ENCODE assay signal across 17 cellular contexts in the genomic region with DNA sequence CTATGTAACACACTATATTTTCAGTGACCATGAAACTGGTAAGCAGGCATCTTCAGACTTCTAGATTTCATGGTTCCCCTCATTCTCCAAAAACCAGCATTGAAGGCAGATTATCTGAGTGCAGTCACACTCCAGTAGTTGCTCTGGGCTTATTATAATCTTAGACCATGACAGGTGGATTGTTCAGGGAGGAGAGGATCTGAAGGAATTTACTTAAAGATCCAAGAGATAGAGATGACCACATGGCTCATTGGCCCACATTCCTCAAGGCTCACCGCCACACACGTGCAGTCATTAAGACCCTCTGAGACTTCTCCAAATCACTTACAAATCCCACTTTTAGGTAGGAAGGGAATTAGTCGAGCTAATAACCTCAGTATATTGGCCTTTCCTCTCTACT. TPM values are rescaled to one million over a fixed set of nuclear protein-coding genes. Genes with fewer than 3 reads are reported as not detected.
DNase-seq lines count a peak whose midpoint lies in the region; ATAC-seq and TF ChIP-seq lines count a peak whose summit lies in the region.
"Had no signal": no experiment of that assay in that cellular context is flagged by ENCODE, and none has a peak within 500 bp of the region (broad histone marks: within the 10 kb centered on the region; RNA-seq: fewer than 3 reads in every experiment).

No MANE protein-coding gene starts in this region.

- H3K27me3 Mint-ChIP-seq in nephron (ENCODE audit: low read depth), result no peaks in the 10 kb centered on the region
- H3K27me3 Mint-ChIP-seq in activated naive CD4-positive, alpha-beta T cell treated with anti-CD3 and anti-CD28 coated beads for 36 hours (ENCODE audit: low read depth), result no peaks in the 10 kb centered on the region

- ATAC-seq in GM19351 (IDR thresholded peaks at IDR 0.05; ENCODE audit: unreplicated experiment) (no peak), HG03280 (IDR thresholded peaks at IDR 0.05; ENCODE audit: unreplicated experiment) (no peak)
- ATAC-seq: CD8-positive, alpha-beta T cell had no signal

- DNase-seq in NCI-H82 (lab: John Stamatoyannopoulos, UW) (peak; percentile 39), islet precursor cell (peak; percentile 59), NCI-H69 (lab: John Stamatoyannopoulos, UW) (no peak)
- no peak for DNase-seq in activated naive CD4-positive, alpha-beta T cell treated with anti-CD3 and anti-CD28 coated beads for 36 hours
- DNase-seq: CD8-positive, alpha-beta T cell; DMS153; DMS79 treated with DMSO at 0.1 percent for 48 hours; EL; GOT3; H9; IMR-90 had no signal

- intact Hi-C loops in activated naive CD4-positive, alpha-beta T cell treated with anti-CD3 and anti-CD28 coated beads for 36 hours (cut with micrococcal nuclease), result no loop called here

- CTCF ChIA-PET in activated naive CD4-positive, alpha-beta T cell treated with anti-CD3 and anti-CD28 coated beads for 36 hours (lab: Charles Lee), result no interaction called here

- H3K27ac Mint-ChIP-seq in nephron, result peak overlapping the region; percentile 62 to 90 (median 80)
- no peak overlapping the region for H3K27ac Mint-ChIP-seq in activated naive CD4-positive, alpha-beta T cell treated with anti-CD3 and anti-CD28 coated beads for 36 hours
- H3K27ac Mint-ChIP-seq: CD8-positive, alpha-beta T cell; H9 had no signal

- TF ChIP-seq CTCF in 22Rv1 (IDR thresholded peaks at IDR 0.05) (no peak), nephron (IDR thresholded peaks at IDR 0.05; ENCODE audit: unreplicated experiment in 3 of 3) (no peak)

- peaks cover 17% of the 10 kb centered on the region for H3K4me1 Mint-ChIP-seq in nephron
- no peaks in the 10 kb centered on the region for H3K4me1 Mint-ChIP-seq in activated naive CD4-positive, alpha-beta T cell treated with anti-CD3 and anti-CD28 coated beads for 36 hours (ENCODE audit: low read depth)
- H3K4me1 Mint-ChIP-seq: CD14-positive monocyte, H9 had no signal

- H3K9me3 Mint-ChIP-seq in nephron, result no peaks in the 10 kb centered on the region
- no peaks in the 10 kb centered on the region for H3K9me3 Mint-ChIP-seq in activated naive CD4-positive, alpha-beta T cell treated with anti-CD3 and anti-CD28 coated beads for 36 hours
- H3K9me3 Mint-ChIP-seq: CD14-positive monocyte; CD8-positive, alpha-beta T cell; H9 had no signal

- H3K27ac ChIP-seq in 22Rv1, result peak overlapping the region; percentile 54
- H3K27ac ChIP-seq: HL-60 had no signal

- no peak overlapping the region for H3K4me3 Mint-ChIP-seq in nephron
- H3K4me3 Mint-ChIP-seq in activated naive CD4-positive, alpha-beta T cell treated with anti-CD3 and anti-CD28 coated beads for 36 hours, result no peak overlapping the region
- H3K4me3 Mint-ChIP-seq: CD14-positive monocyte; CD8-positive, alpha-beta T cell; H9 had no signal

- no peaks in the 10 kb centered on the region for H3K36me3 Mint-ChIP-seq in nephron (ENCODE audit: low read depth)
- H3K36me3 Mint-ChIP-seq in activated naive CD4-positive, alpha-beta T cell treated with anti-CD3 and anti-CD28 coated beads for 36 hours (ENCODE audit: low read depth), result no peaks in the 10 kb centered on the region

RNA-seq across cellular contexts. Expression of gene GSAP, which starts 55.2 kb away (rescaled TPM):
- total RNA-seq in activated naive CD4-positive, alpha-beta T cell treated with anti-CD3 and anti-CD28 coated beads for 36 hours, result 1 to 10 TPM; 1.1 to 1.5 TPM

Comparison
In these comparisons a context has a peak if more than half of its experiments do, and no peak if none do; other contexts are left out.
1. DNase-seq: peak in NCI-H82 (single experiment) and islet precursor cell (single experiment); none in NCI-H69 (single experiment) and activated naive CD4-positive, alpha-beta T cell treated with anti-CD3 and anti-CD28 coated beads for 36 hours (single experiment).